2 cellular contexts compared by ENCODE assay signal in the genomic region with DNA sequence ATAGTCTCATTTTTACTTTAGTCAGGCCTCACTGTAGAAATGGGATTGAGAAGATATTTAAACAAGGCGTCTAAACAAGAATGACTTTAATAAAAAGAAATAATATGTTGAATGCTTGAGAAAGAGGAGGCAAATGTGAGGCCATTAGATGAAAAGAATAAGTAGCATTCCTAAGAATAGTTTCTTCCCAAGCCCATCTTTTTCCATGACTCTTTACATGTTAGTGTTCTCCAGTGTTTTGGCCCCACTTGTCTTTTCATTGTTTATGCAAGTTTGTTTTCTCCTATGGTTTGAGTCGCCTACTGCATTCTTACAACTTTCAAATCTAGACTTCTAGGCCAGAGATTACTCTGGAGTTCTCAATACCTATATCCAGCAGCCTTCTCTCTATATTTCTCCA.
TF ChIP-seq lines count a peak whose summit lies in the region.

No MANE protein-coding gene starts in this region.

TF ChIP-seq in A549, 52 proteins besides CTCF, POLR2A, EP300 and RAD21 (continued from another document):
- no peak for TF ChIP-seq NPAS2 (CRISPR knock-in tag; IDR thresholded peaks at IDR 0.05; ENCODE audit: borderline replicate concordance)
- no peak for TF ChIP-seq TFCP2L1 (CRISPR knock-in tag; IDR thresholded peaks at IDR 0.05)
- TF ChIP-seq ATOH8 (CRISPR knock-in tag; IDR thresholded peaks at IDR 0.05; ENCODE audit: low read depth): no peak
- no peak for TF ChIP-seq SMC3 (IDR thresholded peaks at IDR 0.05)
- TF ChIP-seq TP53 (CRISPR knock-in tag; IDR thresholded peaks at IDR 0.05): no peak
- TF ChIP-seq GATA3 (IDR thresholded peaks at IDR 0.05; ENCODE audit: borderline replicate concordance): no peak
- TF ChIP-seq SREBF2 (IDR thresholded peaks at IDR 0.05): no peak
- TF ChIP-seq CEBPB (IDR thresholded peaks at IDR 0.05): no peak
- TF ChIP-seq HEYL (CRISPR knock-in tag; IDR thresholded peaks at IDR 0.05): no peak
- TF ChIP-seq EHMT2 (IDR thresholded peaks at IDR 0.05; ENCODE audit: low read depth): no peak
- no peak for TF ChIP-seq HOXA7 (CRISPR knock-in tag; IDR thresholded peaks at IDR 0.05)
- TF ChIP-seq ELK1 (IDR thresholded peaks at IDR 0.05; ENCODE audit: low read depth, low read length): no peak
- no peak for TF ChIP-seq E2F6 (IDR thresholded peaks at IDR 0.05; ENCODE audit: borderline replicate concordance, low read depth)
- no peak for TF ChIP-seq BHLHE40 (IDR thresholded peaks at IDR 0.05; ENCODE audit: low read depth, low read length)
- no peak for TF ChIP-seq CBX8 (IDR thresholded peaks at IDR 0.05)
- no peak for TF ChIP-seq NR3C1 (IDR thresholded peaks at IDR 0.05)
- no peak for TF ChIP-seq RARB (CRISPR knock-in tag; IDR thresholded peaks at IDR 0.05)
- TF ChIP-seq POLR2AphosphoS2 (conservative IDR thresholded peaks at IDR 0.05; ENCODE audit: low read length): no peak
- TF ChIP-seq, protein P1, sequence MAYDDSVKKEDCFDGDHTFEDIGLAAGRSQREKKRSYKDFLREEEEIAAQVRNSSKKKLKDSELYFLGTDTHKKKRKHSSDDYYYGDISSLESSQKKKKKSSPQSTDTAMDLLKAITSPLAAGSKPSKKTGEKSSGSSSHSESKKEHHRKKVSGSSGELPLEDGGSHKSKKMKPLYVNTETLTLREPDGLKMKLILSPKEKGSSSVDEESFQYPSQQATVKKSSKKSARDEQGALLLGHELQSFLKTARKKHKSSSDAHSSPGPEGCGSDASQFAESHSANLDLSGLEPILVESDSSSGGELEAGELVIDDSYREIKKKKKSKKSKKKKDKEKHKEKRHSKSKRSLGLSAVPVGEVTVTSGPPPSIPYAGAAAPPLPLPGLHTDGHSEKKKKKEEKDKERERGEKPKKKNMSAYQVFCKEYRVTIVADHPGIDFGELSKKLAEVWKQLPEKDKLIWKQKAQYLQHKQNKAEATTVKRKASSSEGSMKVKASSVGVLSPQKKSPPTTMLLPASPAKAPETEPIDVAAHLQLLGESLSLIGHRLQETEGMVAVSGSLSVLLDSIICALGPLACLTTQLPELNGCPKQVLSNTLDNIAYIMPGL (CRISPR knock-in tag; IDR thresholded peaks at IDR 0.05; ENCODE audit: borderline replicate concordance): no peak

TF ChIP-seq in IMR-90, 13 proteins besides CTCF, POLR2A, EP300 and RAD21:
- no peak for TF ChIP-seq RCOR1 (IDR thresholded peaks at IDR 0.05; ENCODE audit: insufficient replicate concordance, low read length)
- no peak for TF ChIP-seq RFX5 (IDR thresholded peaks at IDR 0.05; ENCODE audit: low read depth, low read length)
- no peak for TF ChIP-seq FOS (IDR thresholded peaks at IDR 0.05; ENCODE audit: low read depth, low read length)
- TF ChIP-seq MXI1 (IDR thresholded peaks at IDR 0.05; ENCODE audit: borderline replicate concordance, low read depth, low read length): no peak
- no peak for TF ChIP-seq CHD1 (IDR thresholded peaks at IDR 0.05; ENCODE audit: low read depth, low read length)
- no peak for TF ChIP-seq ELK1 (IDR thresholded peaks at IDR 0.05; ENCODE audit: borderline replicate concordance, low read depth, low read length)
- TF ChIP-seq MAFK (IDR thresholded peaks at IDR 0.05; ENCODE audit: low read depth, low read length): no peak
- TF ChIP-seq MAZ (IDR thresholded peaks at IDR 0.05; ENCODE audit: borderline replicate concordance, low read depth, low read length): no peak
- no peak for TF ChIP-seq USF2 (IDR thresholded peaks at IDR 0.05; ENCODE audit: low read depth, low read length)
